In the genomic region with DNA sequence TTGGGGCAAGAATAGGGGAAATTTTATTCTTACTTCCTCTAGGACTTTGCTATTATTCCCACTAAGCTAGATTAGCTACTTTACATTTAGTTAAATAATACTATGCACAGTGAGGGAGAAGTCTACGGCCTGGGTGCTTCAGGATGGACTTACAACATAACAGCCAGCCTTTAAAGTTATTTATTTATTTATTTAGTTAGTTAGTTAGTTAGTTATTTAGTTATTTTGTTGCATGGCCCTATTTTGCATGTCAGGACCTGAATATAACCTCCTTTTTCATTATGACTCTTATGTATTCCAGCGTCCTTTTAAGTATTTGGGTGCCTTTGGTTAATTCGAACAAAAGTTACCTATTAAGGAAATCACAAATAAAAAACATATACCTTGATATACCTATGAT, we compare ENCODE assay signal across 9 cellular contexts.
"Had no signal": no experiment of that assay in that cellular context is flagged by ENCODE, and none has a peak within 500 bp of the region (broad histone marks: within the 10 kb centered on the region; RNA-seq: fewer than 3 reads in every experiment).

No MANE protein-coding gene starts in this region.

- ATAC-seq: HCT116, K562 had no signal

- H3K9ac ChIP-seq: GM23248 had no signal

- H3K27ac ChIP-seq: GM23248 had no signal

- H3K36me3 ChIP-seq: HAP-1 had no signal

- H3K4me1 ChIP-seq: HAP-1 had no signal

- H3K4me3 ChIP-seq: GM23248, HAP-1, K562 had no signal

- H2AFZ ChIP-seq: GM23248 had no signal

- DNase-seq: GM23248, GOT3, H7, HFFc6, IMR-90, KG1 had no signal

- H3K9me3 ChIP-seq: HAP-1 had no signal
